Comparison of ENCODE assay signal across 8 cellular contexts in the genomic region with DNA sequence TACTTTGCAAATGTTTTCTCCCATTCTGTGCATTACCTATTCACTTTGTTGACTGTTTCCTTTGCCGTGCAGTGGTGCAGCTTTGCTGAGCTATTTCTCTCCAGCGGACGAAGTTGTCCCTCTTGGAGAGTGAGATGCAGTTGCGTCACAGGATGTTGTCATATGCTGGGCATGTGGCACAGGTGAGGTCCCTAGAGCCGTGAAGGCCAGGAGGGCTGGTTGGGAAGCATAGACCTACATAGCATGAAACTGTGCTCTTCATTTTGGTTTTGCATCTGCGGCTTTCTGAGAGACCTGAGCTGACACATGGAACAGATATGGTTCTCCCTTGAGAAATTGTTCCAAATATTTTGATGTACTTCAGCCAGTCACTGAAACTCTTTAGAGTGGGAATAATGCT.
"Had no signal": no experiment of that assay in that cellular context is flagged by ENCODE, and none has a peak within 500 bp of the region (broad histone marks: within the 10 kb centered on the region; RNA-seq: fewer than 3 reads in every experiment).

No MANE protein-coding gene starts in this region.

- H3K4me3 ChIP-seq: GM23338 had no signal

- H3K27ac ChIP-seq: HL-60, KMS-11 had no signal

- H3K9ac ChIP-seq: KMS-11 had no signal

- H3K4me3 Mint-ChIP-seq: GM23338, H9, IgD-negative memory B cell had no signal

- H3K4me2 ChIP-seq: GM23338, KMS-11 had no signal

- ATAC-seq: GM23338, HepG2 had no signal

- H2AFZ ChIP-seq: GM23338 had no signal

- H3K4me1 Mint-ChIP-seq: GM23338, H9, IgD-negative memory B cell had no signal

- H3K36me3 Mint-ChIP-seq: IgD-negative memory B cell had no signal

- H3K27ac Mint-ChIP-seq: GM23338, H9, IgD-negative memory B cell had no signal

- DNase-seq: H9, HCEC 1CT, KBM-7 had no signal
